In genomic region chr2:53130441-53130943, GRCh38 we compare ENCODE assay signal across 11 cellular contexts.
DNase-seq lines count a peak whose midpoint lies in the region; ATAC-seq, FAIRE-seq and TF ChIP-seq lines count a peak whose summit lies in the region.
"Had no signal": no experiment of that assay in that cellular context is flagged by ENCODE, and none has a peak within 500 bp of the region (broad histone marks: within the 10 kb centered on the region; RNA-seq: fewer than 3 reads in every experiment).

No MANE protein-coding gene starts in this region.

- H3K9me3 ChIP-seq in GM12878 (replicated peaks; ENCODE audit: control insufficient read depth, insufficient read depth, low read length), result no peaks in the 10 kb centered on the region

- no peak for TF ChIP-seq EP300 in GM12878 (IDR thresholded peaks at IDR 0.05; ENCODE audit: borderline replicate concordance in 1 of 2, control insufficient read depth in 1 of 2, low read depth in 2 of 2, low read length in 2 of 2)

- no peaks in the 10 kb centered on the region for H3K27me3 ChIP-seq in GM12878 (replicated peaks in 1 of 2; ENCODE audit: control insufficient read depth in 2 of 2, insufficient read depth in 2 of 2, low read length in 1 of 2)

- H3K27ac ChIP-seq in GM12878 (ENCODE audit: control insufficient read depth, insufficient read depth), result no peak overlapping the region

- TF ChIP-seq RAD21 in GM12878 (IDR thresholded peaks at IDR 0.05; ENCODE audit: insufficient read depth, low read depth, low read length), result no peak

- RAD21 ChIA-PET in GM12878 (lab: Charles Lee; ENCODE audit: unreplicated experiment), result no interaction called here

- no peaks in the 10 kb centered on the region for H4K20me1 ChIP-seq in GM12878 (ENCODE audit: control insufficient read depth, insufficient read depth)

- peak; percentile 8 for DNase-seq in Daoy (ENCODE audit: low read depth)
- DNase-seq in HS-27A (ENCODE audit: low read depth), result peak; percentile 39
- no peak for DNase-seq in GM12878 (ENCODE audit: low read depth, low spot score)
- DNase-seq in kidney glomerular epithelial cell (lab: John Stamatoyannopoulos, UW), result peak; percentile 29
- DNase-seq in 8988T, result no peak
- DNase-seq in lower leg skin (ENCODE audit: low spot score in 2 of 2), result no peak
- DNase-seq: CD4-positive, alpha-beta memory T cell; effector memory CD8-positive, alpha-beta T cell; nephron progenitor cell had no signal

- H3K4me3 ChIP-seq in GM12878, result no peak overlapping the region
- H3K4me3 ChIP-seq in lower leg skin (ENCODE audit: low read depth, poor library complexity, severe bottlenecking), result no peak overlapping the region

- no peaks in the 10 kb centered on the region for H3K36me3 ChIP-seq in GM12878 (ENCODE audit: control insufficient read depth in 2 of 2, insufficient read depth in 2 of 2, low read length in 1 of 2)

- SMC1A ChIA-PET in GM12878 (lab: Charles Lee; ENCODE audit: uncharacterized antibody, unreplicated experiment), result interaction anchor here (0.5 kb wide), 1 partner anchor 27 kb away, joined by 3 read pairs; no protein-coding TSS in a partner anchor

- no peak overlapping the region for H2AFZ ChIP-seq in GM12878 (ENCODE audit: control insufficient read depth, low read depth, low read length)

- POLR2A ChIA-PET in GM12878 (lab: Charles Lee), result no interaction called here

- ATAC-seq in GM12878, result no peak; the same call in 1 of the 3 replicates
- ATAC-seq in GM21825 (IDR thresholded peaks at IDR 0.05; ENCODE audit: unreplicated experiment), result no peak
- no peak for ATAC-seq in HG02870 (IDR thresholded peaks at IDR 0.05; ENCODE audit: unreplicated experiment)
- ATAC-seq: effector memory CD8-positive, alpha-beta T cell had no signal

- no peak for FAIRE-seq in GM12878 (lab: Jason Lieb, UNC)

- BruUV-seq in GM12878 (replicated peaks; lab: Mats Ljungman, UMichigan), result no TSS peak

- WGBS in GM12878 (ENCODE audit: insufficient coverage, insufficient replicate concordance, low lambda C conversion rate, missing lambda C conversion rate), result 2% methylated on average over 5 of the region's 5 CpGs
- WGBS in lower leg skin, 2 donors, result 58 to 73% methylated on average over 5 of the region's 5 CpGs

- no peak for TF ChIP-seq POLR2A in GM12878 (IDR thresholded peaks at IDR 0.05; ENCODE audit: low read depth, low read length)
- TF ChIP-seq POLR2A in lower leg skin (IDR thresholded peaks at IDR 0.05), result no peak

- TF ChIP-seq CTCF in GM12878 (IDR thresholded peaks at IDR 0.05 in 2 of 3, conservative IDR thresholded peaks at IDR 0.05 in 1 of 3; ENCODE audit: control insufficient read depth in 2 of 3, extremely low read depth in 1 of 3, insufficient read depth in 1 of 3, low read depth in 3 of 3, low read length in 3 of 3) (no peak), lower leg skin (IDR thresholded peaks at IDR 0.05) (no peak)

- no peak overlapping the region for H3K4me2 ChIP-seq in GM12878 (ENCODE audit: control insufficient read depth, insufficient read depth)

- CTCF ChIA-PET in GM12878 (lab: Yijun Ruan, JAX), result no interaction called here

- intact Hi-C loops in GM12878 (cut with micrococcal nuclease; ENCODE audit: unreplicated experiment), result no loop called here
- intact Hi-C loops in lower leg skin (cut with DNase I; ENCODE audit: low total_unique reads), result no loop called here

- no peak overlapping the region for H3K9ac ChIP-seq in GM12878 (ENCODE audit: control insufficient read depth, insufficient read depth, low read length)

- no peaks in the 10 kb centered on the region for H3K79me2 ChIP-seq in GM12878 (ENCODE audit: control insufficient read depth, insufficient read depth, low read length)

- no peaks in the 10 kb centered on the region for H3K4me1 ChIP-seq in GM12878 (ENCODE audit: control insufficient read depth, insufficient read depth, low read length)

- in situ Hi-C loops in GM12878 (cut with MboI), result no loop called here

TF ChIP-seq in GM12878, 131 proteins besides CTCF, POLR2A, EP300 and RAD21:
- TF ChIP-seq JUNB (IDR thresholded peaks at IDR 0.05) (peak; percentile 55), BACH1 (IDR thresholded peaks at IDR 0.05; ENCODE audit: borderline replicate concordance) (no peak)

Comparison
In these comparisons a context has a peak if more than half of its experiments do, and no peak if none do; other contexts are left out.
1. DNase-seq: peak in Daoy (single experiment), HS-27A (single experiment) and kidney glomerular epithelial cell (single experiment); none in GM12878 (single experiment), 8988T (single experiment) and lower leg skin (0 of 2).